22 cellular contexts compared by ENCODE assay signal in genomic region chr6:16160794-16161193, GRCh38. TPM values are rescaled to one million over a fixed set of nuclear protein-coding genes. Genes with fewer than 3 reads are reported as not detected.
A peak's percentile ranks its signal among the peaks of the same experiment; 100 is the strongest.
DNase-seq lines count a peak whose midpoint lies in the region; ATAC-seq and TF ChIP-seq lines count a peak whose summit lies in the region.
"Had no signal": no experiment of that assay in that cellular context is flagged by ENCODE, and none has a peak within 500 bp of the region (broad histone marks: within the 10 kb centered on the region; RNA-seq: fewer than 3 reads in every experiment).

No MANE protein-coding gene starts in this region.

- no TSS peak for BruUV-seq in Caco-2 (replicated peaks; lab: Mats Ljungman, UMichigan)

- no peak overlapping the region for H4K12ac ChIP-seq in trophoblast cell (ENCODE audit: low read depth, low read length)

- H3K4me1 ChIP-seq in Caco-2 = peaks cover 25% of the 10 kb centered on the region
- no peaks in the 10 kb centered on the region for H3K4me1 ChIP-seq in trophoblast cell (ENCODE audit: control insufficient read depth in 1 of 2, insufficient read depth in 2 of 2, low read length in 2 of 2)
- H3K4me1 ChIP-seq: A549 had no signal

- no peak overlapping the region for H3K4ac ChIP-seq in trophoblast cell (ENCODE audit: low read depth, low read length)

- H3K4me3 ChIP-seq in Caco-2 (ENCODE audit: low read depth, low read length) (no peak overlapping the region), dorsolateral prefrontal cortex (no peak overlapping the region), trophoblast cell (ENCODE audit: low read depth, low read length) (no peak overlapping the region)
- H3K4me3 ChIP-seq: A549, GM12878, HAP-1 had no signal

- H4K8ac ChIP-seq in trophoblast cell (ENCODE audit: low read depth, low read length) = no peak overlapping the region

- H3K36me3 ChIP-seq in Caco-2 (ENCODE audit: control insufficient read depth, insufficient read depth, low read length) (no peaks in the 10 kb centered on the region; the same call in 1 of the 2 replicates), trophoblast cell (ENCODE audit: control insufficient read depth in 1 of 2, insufficient read depth in 2 of 2, low read length in 2 of 2) (no peaks in the 10 kb centered on the region)
- H3K36me3 ChIP-seq: BE2C, HAP-1 had no signal

- CTCF ChIA-PET in Caco-2 (lab: Charles Lee) = no interaction called here

- H2BK120ac ChIP-seq in trophoblast cell (ENCODE audit: insufficient read depth, low read length, poor library complexity) = no peak overlapping the region

- H3K23ac ChIP-seq in trophoblast cell (ENCODE audit: low read length) = no peak overlapping the region

- POLR2A ChIA-PET in Caco-2 (lab: Charles Lee) = no interaction called here

- no peak overlapping the region for H3K18ac ChIP-seq in trophoblast cell (ENCODE audit: low read length)

- H2BK5ac ChIP-seq in trophoblast cell (ENCODE audit: low read depth, low read length, poor library complexity) = no peak overlapping the region

- H3K9ac ChIP-seq in trophoblast cell (ENCODE audit: low read length) = no peak overlapping the region

- peaks cover 8% of the 10 kb centered on the region for H3K36me3 Mint-ChIP-seq in Caco-2 (ENCODE audit: insufficient read depth, unreplicated experiment)

- no peak overlapping the region for H4K91ac ChIP-seq in trophoblast cell (ENCODE audit: low read depth, low read length)

- H3K27me3 ChIP-seq in Caco-2 (replicated peaks; ENCODE audit: control insufficient read depth, insufficient read depth, low read length) (no peaks in the 10 kb centered on the region), dorsolateral prefrontal cortex (no peaks in the 10 kb centered on the region), trophoblast cell (ENCODE audit: insufficient read depth, low read length) (no peaks in the 10 kb centered on the region)
- H3K27me3 ChIP-seq: BE2C had no signal

- no peaks in the 10 kb centered on the region for H3K9me3 Mint-ChIP-seq in Caco-2 (ENCODE audit: unreplicated experiment)
- H3K9me3 Mint-ChIP-seq: HFFc6 had no signal

- ATAC-seq in HG02840 (IDR thresholded peaks at IDR 0.05; ENCODE audit: low FRiP score, unreplicated experiment) (no peak), GM19467 (IDR thresholded peaks at IDR 0.05; ENCODE audit: unreplicated experiment) (no peak)
- ATAC-seq: A549, GM12878 had no signal

- DNase-seq in Caco-2 (no peak), dorsolateral prefrontal cortex (no peak), trophoblast cell (no peak), GM03348 (ENCODE audit: low spot score) (no peak), dedifferentiated amniotic fluid mesenchymal stem cell (ENCODE audit: extremely low spot score) (no peak)
- DNase-seq: 8988T; ACHN; AML-193; BE2C; C1 segment of cervical spinal cord; CD4-positive, alpha-beta memory T cell; COR-L47; DMS153; DND-41; GOT3; HFFc6 had no signal

- no peak overlapping the region for H2AFZ ChIP-seq in trophoblast cell (ENCODE audit: insufficient read depth, low read length, poor library complexity)

- H3K27ac ChIP-seq in dorsolateral prefrontal cortex = peak overlapping the region in 55 of 59 donors; percentile 61 to 99 (median 91)
- no peak overlapping the region for H3K27ac ChIP-seq in trophoblast cell (ENCODE audit: low read depth, low read length)
- H3K27ac ChIP-seq in temporal lobe (ENCODE audit: low read depth, low read length) = peak overlapping the region; percentile 95
- H3K27ac ChIP-seq: A549 had no signal

- WGBS in trophoblast cell (ENCODE audit: extremely low coverage, insufficient coverage, insufficient read length) = no CpG with 5 or more reads among the region's 11 CpGs

- no peak overlapping the region for H3K4me2 ChIP-seq in trophoblast cell (ENCODE audit: low read length)
- H3K4me2 ChIP-seq: A549 had no signal

- no peaks in the 10 kb centered on the region for H3K79me2 ChIP-seq in trophoblast cell (ENCODE audit: control insufficient read depth, insufficient read depth, low read length, poor library complexity)

- peaks cover 2% of the 10 kb centered on the region for H3K79me1 ChIP-seq in trophoblast cell (ENCODE audit: low read length)

- intact Hi-C loops in Caco-2 (cut with micrococcal nuclease; ENCODE audit: unreplicated experiment) (no loop called here), dorsolateral prefrontal cortex (cut with DNase I) (no loop called here)

- H2BK12ac ChIP-seq in trophoblast cell (ENCODE audit: low read length) = peak overlapping the region; percentile 24

- peaks cover 21% of the 10 kb centered on the region for H3K4me1 Mint-ChIP-seq in Caco-2 (ENCODE audit: low read depth, unreplicated experiment)

- peak overlapping the region; percentile 11 for H3K27ac Mint-ChIP-seq in Caco-2 (ENCODE audit: unreplicated experiment)
- H3K27ac Mint-ChIP-seq: CD4-positive, alpha-beta memory T cell; HFFc6 had no signal

- peak overlapping the region; percentile 75 for H2AK5ac ChIP-seq in trophoblast cell (ENCODE audit: low read length)

- H3K27me3 Mint-ChIP-seq in Caco-2 (ENCODE audit: insufficient read depth, unreplicated experiment) = no peaks in the 10 kb centered on the region

- TF ChIP-seq CTCF in Caco-2 (IDR thresholded peaks at IDR 0.05; ENCODE audit: insufficient read depth in 1 of 2, low read depth in 1 of 2, low read length in 1 of 2, severe bottlenecking in 1 of 2, unreplicated experiment in 1 of 2) = no peak
- no peak for TF ChIP-seq CTCF in dorsolateral prefrontal cortex (IDR thresholded peaks at IDR 0.05 in 54 of 56, conservative IDR thresholded peaks at IDR 0.05 in 2 of 56; ENCODE audit: low read depth in 1 of 56, partially characterized antibody in 56 of 56)

- H3K14ac ChIP-seq in trophoblast cell (ENCODE audit: low read length) = no peak overlapping the region

- no peak overlapping the region for H3K4me3 Mint-ChIP-seq in Caco-2 (ENCODE audit: unreplicated experiment)
- H3K4me3 Mint-ChIP-seq: CD4-positive, alpha-beta memory T cell; HFFc6 had no signal

- H3K9me3 ChIP-seq in Caco-2 (peaks cover 3% of the 10 kb centered on the region; the same call in 1 of the 2 replicates), trophoblast cell (ENCODE audit: insufficient read depth, low read depth, low read length) (no peaks in the 10 kb centered on the region)
- H3K9me3 ChIP-seq: A549, BE2C, HAP-1 had no signal

RNA-seq across cellular contexts. Expression of gene MYLIP, which starts 31.9 kb away (rescaled TPM):
- total RNA-seq in Caco-2 (2022) (46.5 and 48.1 TPM in 2 replicates), dorsolateral prefrontal cortex (10 to 100 TPM; 10.2 to 40.1 (median 21.7) TPM), temporal lobe (30.2 TPM)
- 29.7 and 30.4 TPM in 2 replicates for polyA plus RNA-seq in trophoblast cell (2013)
